ENCODE assay signal across 39 cellular contexts in genomic region chr13:90910240-90910639, GRCh38.
"Had no signal": no experiment of that assay in that cellular context is flagged by ENCODE, and none has a peak within 500 bp of the region (broad histone marks: within the 10 kb centered on the region; RNA-seq: fewer than 3 reads in every experiment).

No MANE protein-coding gene starts in this region.

- H3K9me3 ChIP-seq: ascending aorta, body of pancreas had no signal

- H3K36me3 Mint-ChIP-seq: activated naive CD4-positive, alpha-beta T cell treated with anti-CD3 and anti-CD28 coated beads, Interleukin-2, amount 10 ng/mL, durations not matched to agents 7 days and 5 days; activated naive CD4-positive, alpha-beta T cell treated with anti-CD3 and anti-CD28 coated beads, Interleukin-2, amount 50 U/mL, for 24 hours; activated naive CD4-positive, alpha-beta T cell treated with anti-CD3 and anti-CD28 coated beads, Interleukin-2, amount 50 U/mL, for 72 hours; activated naive CD8-positive, alpha-beta T cell; activated naive CD8-positive, alpha-beta T cell treated with anti-CD3 and anti-CD28 coated beads for 36 hours; activated naive CD8-positive, alpha-beta T cell treated with anti-CD3 and anti-CD28 coated beads, Interleukin-2, amount 10 ng/mL, durations not matched to agents 7 days and 5 days; brain had no signal

- ATAC-seq: activated naive CD4-positive, alpha-beta T cell treated with anti-CD3 and anti-CD28 coated beads, Interleukin-2, amount 50 U/mL, for 72 hours; activated naive CD8-positive, alpha-beta T cell treated with anti-CD3 and anti-CD28 coated beads, Interleukin-2, amount 50 U/mL, for 24 hours; activated T-cell treated with anti-CD3 and anti-CD28 coated beads, Interleukin-2, amount 50 U/mL, for 4 hours; activated T-cell treated with anti-CD3 and anti-CD28 coated beads, Interleukin-2, amount 50 U/mL, for 72 hours; activated T-helper 17 cell treated with anti-CD3 and anti-CD28 coated beads, Interleukin-2, amount 50 U/mL, for 72 hours; body of pancreas had no signal

- H3K9me3 Mint-ChIP-seq: activated T-helper 1 cell treated with anti-CD3 and anti-CD28 coated beads, Interleukin-12 subunit alpha, Interleukin-12 subunit beta, Interleukin-2, Interleukin-4 antibody, amounts not matched to agents 30 ng/mL and 10 ng/mL and 1 ng/mL, durations not matched to agents 14 hours and 24 hours and 36 hours had no signal

- FAIRE-seq: astrocyte, bronchial epithelial cell had no signal

- H3K4me1 Mint-ChIP-seq: activated naive CD4-positive, alpha-beta T cell treated with anti-CD3 and anti-CD28 coated beads, Interleukin-2, amount 10 ng/mL, durations not matched to agents 7 days and 5 days; activated naive CD4-positive, alpha-beta T cell treated with anti-CD3 and anti-CD28 coated beads, Interleukin-2, amount 50 U/mL, for 24 hours; activated naive CD8-positive, alpha-beta T cell treated with anti-CD3 and anti-CD28 coated beads for 36 hours; activated naive CD8-positive, alpha-beta T cell treated with anti-CD3 and anti-CD28 coated beads, Interleukin-2, amount 10 ng/mL, durations not matched to agents 7 days and 5 days; activated naive CD8-positive, alpha-beta T cell treated with anti-CD3 and anti-CD28 coated beads, Interleukin-2, amount 50 U/mL, for 24 hours; activated T-helper 17 cell treated with anti-CD3 and anti-CD28 coated beads, Interleukin-2, amount 50 U/mL, for 72 hours; brain; central memory CD8-positive, alpha-beta T cell had no signal

- H3K27me3 ChIP-seq: adrenal gland, ascending aorta, body of pancreas, brain microvascular endothelial cell, breast epithelium, cardiac muscle cell had no signal

- H3K4me3 ChIP-seq: adrenal gland, ascending aorta, body of pancreas, breast epithelium, cardiac muscle cell had no signal

- H3K27ac ChIP-seq: adrenal gland, ascending aorta, body of pancreas, brain microvascular endothelial cell, breast epithelium, cardiac muscle cell had no signal

- H3K4me1 ChIP-seq: adrenal gland, ascending aorta, body of pancreas, breast epithelium had no signal

- H3K4me3 Mint-ChIP-seq: activated naive CD4-positive, alpha-beta T cell treated with anti-CD3 and anti-CD28 coated beads for 36 hours; activated naive CD4-positive, alpha-beta T cell treated with anti-CD3 and anti-CD28 coated beads, Interleukin-2, amount 10 ng/mL, durations not matched to agents 7 days and 5 days; activated naive CD4-positive, alpha-beta T cell treated with anti-CD3 and anti-CD28 coated beads, Interleukin-2, amount 50 U/mL, for 24 hours; activated naive CD8-positive, alpha-beta T cell; activated naive CD8-positive, alpha-beta T cell treated with anti-CD3 and anti-CD28 coated beads for 36 hours; activated naive CD8-positive, alpha-beta T cell treated with anti-CD3 and anti-CD28 coated beads, Interleukin-2, amount 10 ng/mL, durations not matched to agents 7 days and 5 days; activated naive CD8-positive, alpha-beta T cell treated with anti-CD3 and anti-CD28 coated beads, Interleukin-2, amount 50 U/mL, for 24 hours; activated T-cell treated with anti-CD3 and anti-CD28 coated beads, Interleukin-2, amount 50 U/mL, for 24 hours; activated T-cell treated with anti-CD3 and anti-CD28 coated beads, Interleukin-2, amount 50 U/mL, for 4 hours; activated T-cell treated with anti-CD3 and anti-CD28 coated beads, Interleukin-2, amount 50 U/mL, for 72 hours; activated T-helper 1 cell treated with anti-CD3 and anti-CD28 coated beads, Interleukin-12 subunit alpha, Interleukin-12 subunit beta, Interleukin-2, Interleukin-4 antibody, amounts not matched to agents 30 ng/mL and 10 ng/mL and 1 ng/mL, durations not matched to agents 14 hours and 24 hours and 36 hours; activated T-helper 17 cell treated with anti-CD3 and anti-CD28 coated beads, Interleukin-2, amount 50 U/mL, for 72 hours; brain; central memory CD8-positive, alpha-beta T cell had no signal

- H3K27me3 Mint-ChIP-seq: activated naive CD4-positive, alpha-beta T cell treated with anti-CD3 and anti-CD28 coated beads, Interleukin-2, amount 10 ng/mL, durations not matched to agents 7 days and 5 days; activated naive CD4-positive, alpha-beta T cell treated with anti-CD3 and anti-CD28 coated beads, Interleukin-2, amount 50 U/mL, for 24 hours; activated naive CD8-positive, alpha-beta T cell; activated naive CD8-positive, alpha-beta T cell treated with anti-CD3 and anti-CD28 coated beads for 36 hours; activated naive CD8-positive, alpha-beta T cell treated with anti-CD3 and anti-CD28 coated beads, Interleukin-2, amount 10 ng/mL, durations not matched to agents 7 days and 5 days; activated naive CD8-positive, alpha-beta T cell treated with anti-CD3 and anti-CD28 coated beads, Interleukin-2, amount 50 U/mL, for 24 hours; activated T-cell treated with anti-CD3 and anti-CD28 coated beads, Interleukin-2, amount 50 U/mL, for 24 hours; activated T-helper 17 cell treated with anti-CD3 and anti-CD28 coated beads, Interleukin-2, amount 50 U/mL, for 72 hours; central memory CD8-positive, alpha-beta T cell had no signal

- H3K36me3 ChIP-seq: adrenal gland, ascending aorta, brain microvascular endothelial cell, breast epithelium, cardiac muscle cell had no signal

- DNase-seq: activated effector memory CD4-positive, alpha-beta T cell treated with anti-CD3 and anti-CD28 coated beads, Interleukin-2, amount 50 U/mL, for 16 hours; activated effector memory CD4-positive, alpha-beta T cell treated with Interleukin-2 at 50 U/mL for 16 hours; activated gamma-delta T cell; activated gamma-delta T cell treated with Interleukin-2 at 50 U/mL for 16 hours; activated naive CD4-positive, alpha-beta T cell; activated naive CD4-positive, alpha-beta T cell treated with anti-CD3 and anti-CD28 coated beads for 36 hours; activated naive CD4-positive, alpha-beta T cell treated with anti-CD3 and anti-CD28 coated beads, Interleukin-2, amount 10 ng/mL, durations not matched to agents 7 days and 5 days; activated naive CD4-positive, alpha-beta T cell treated with anti-CD3 and anti-CD28 coated beads, Interleukin-2, amount 50 U/mL, for 16 hours; activated naive CD4-positive, alpha-beta T cell treated with Interleukin-2 at 50 U/mL for 16 hours; activated naive CD8-positive, alpha-beta T cell treated with anti-CD3 and anti-CD28 coated beads for 36 hours; activated naive CD8-positive, alpha-beta T cell treated with anti-CD3 and anti-CD28 coated beads, Interleukin-2, amount 10 ng/mL, durations not matched to agents 7 days and 5 days; activated naive CD8-positive, alpha-beta T cell treated with anti-CD3 and anti-CD28 coated beads, Interleukin-2, amount 50 U/mL, for 24 hours; activated T-cell treated with anti-CD3 and anti-CD28 coated beads, Interleukin-2, amount 50 U/mL, for 24 hours; activated T-cell treated with anti-CD3 and anti-CD28 coated beads, Interleukin-2, amount 50 U/mL, for 4 hours; activated T-cell treated with anti-CD3 and anti-CD28 coated beads, Interleukin-2, amount 50 U/mL, for 48 hours; activated T-cell treated with anti-CD3 and anti-CD28 coated beads, Interleukin-2, amount 50 U/mL, for 72 hours; adrenal gland; amniotic stem cell; amygdala; anterior cingulate cortex; aorta; body of pancreas; brain microvascular endothelial cell; caudate nucleus; central memory CD4-positive, alpha-beta T cell; cerebellar nuclear complex had no signal

- H3K27ac Mint-ChIP-seq: activated naive CD4-positive, alpha-beta T cell treated with anti-CD3 and anti-CD28 coated beads for 36 hours; activated naive CD4-positive, alpha-beta T cell treated with anti-CD3 and anti-CD28 coated beads, Interleukin-2, amount 10 ng/mL, durations not matched to agents 7 days and 5 days; activated naive CD4-positive, alpha-beta T cell treated with anti-CD3 and anti-CD28 coated beads, Interleukin-2, amount 50 U/mL, for 24 hours; activated naive CD4-positive, alpha-beta T cell treated with anti-CD3 and anti-CD28 coated beads, Interleukin-2, amount 50 U/mL, for 72 hours; activated naive CD8-positive, alpha-beta T cell; activated naive CD8-positive, alpha-beta T cell treated with anti-CD3 and anti-CD28 coated beads for 36 hours; activated naive CD8-positive, alpha-beta T cell treated with anti-CD3 and anti-CD28 coated beads, Interleukin-2, amount 10 ng/mL, durations not matched to agents 7 days and 5 days; activated naive CD8-positive, alpha-beta T cell treated with anti-CD3 and anti-CD28 coated beads, Interleukin-2, amount 50 U/mL, for 24 hours; activated T-cell treated with anti-CD3 and anti-CD28 coated beads, Interleukin-2, amount 50 U/mL, for 24 hours; activated T-cell treated with anti-CD3 and anti-CD28 coated beads, Interleukin-2, amount 50 U/mL, for 72 hours; activated T-helper 1 cell treated with anti-CD3 and anti-CD28 coated beads, Interleukin-12 subunit alpha, Interleukin-12 subunit beta, Interleukin-2, Interleukin-4 antibody, amounts not matched to agents 30 ng/mL and 10 ng/mL and 1 ng/mL, durations not matched to agents 14 hours and 24 hours and 36 hours; activated T-helper 17 cell treated with anti-CD3 and anti-CD28 coated beads, Interleukin-2, amount 50 U/mL, for 72 hours; activated T-helper 2 cell treated with anti-CD3 and anti-CD28 coated beads, Interferon-gamma antibody, Interleukin-2, Interleukin-4, amounts not matched to agents 10 μg/mL and 5 μg/mL and 100 μg/mL, durations not matched to agents 14 hours and 24 hours and 36 hours; brain had no signal
